In the genomic region with DNA sequence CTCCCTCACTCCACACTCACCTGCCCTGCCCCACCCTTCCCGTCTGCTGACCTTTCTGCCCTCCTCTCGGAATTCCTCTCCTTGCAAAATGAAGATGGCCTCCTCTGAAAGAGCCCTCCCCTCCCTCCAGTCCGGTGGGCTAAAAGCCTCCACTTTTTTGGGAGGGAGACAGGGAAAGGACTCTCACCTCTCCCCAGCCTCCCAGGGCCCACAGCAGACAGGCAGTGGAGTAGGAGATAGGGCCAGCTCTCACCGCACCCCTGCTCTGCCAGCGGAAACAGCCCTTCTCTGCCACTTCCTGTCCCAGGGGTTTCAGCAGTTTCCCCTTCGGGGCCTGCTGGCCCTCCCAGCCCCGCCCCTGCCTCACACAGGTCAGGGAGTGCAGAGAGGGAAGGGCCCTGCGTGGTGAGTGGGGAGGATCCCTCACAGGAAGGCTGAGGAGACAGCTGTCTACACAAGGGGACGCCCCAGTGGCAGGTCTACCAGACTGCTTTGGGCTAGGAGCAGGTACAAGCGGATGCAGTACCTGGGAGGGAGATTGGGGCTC, we compare ENCODE assay signal across 1 cellular context.
TF ChIP-seq lines count a peak whose summit lies in the region.

No MANE protein-coding gene starts in this region.

TF ChIP-seq in WTC11, 78 proteins besides CTCF, POLR2A, EP300 and RAD21 (continued from another document):
- TF ChIP-seq FOXP4 (CRISPR knock-in tag; IDR thresholded peaks at IDR 0.05), result no peak
